15 cellular contexts compared by ENCODE assay signal in the genomic region with DNA sequence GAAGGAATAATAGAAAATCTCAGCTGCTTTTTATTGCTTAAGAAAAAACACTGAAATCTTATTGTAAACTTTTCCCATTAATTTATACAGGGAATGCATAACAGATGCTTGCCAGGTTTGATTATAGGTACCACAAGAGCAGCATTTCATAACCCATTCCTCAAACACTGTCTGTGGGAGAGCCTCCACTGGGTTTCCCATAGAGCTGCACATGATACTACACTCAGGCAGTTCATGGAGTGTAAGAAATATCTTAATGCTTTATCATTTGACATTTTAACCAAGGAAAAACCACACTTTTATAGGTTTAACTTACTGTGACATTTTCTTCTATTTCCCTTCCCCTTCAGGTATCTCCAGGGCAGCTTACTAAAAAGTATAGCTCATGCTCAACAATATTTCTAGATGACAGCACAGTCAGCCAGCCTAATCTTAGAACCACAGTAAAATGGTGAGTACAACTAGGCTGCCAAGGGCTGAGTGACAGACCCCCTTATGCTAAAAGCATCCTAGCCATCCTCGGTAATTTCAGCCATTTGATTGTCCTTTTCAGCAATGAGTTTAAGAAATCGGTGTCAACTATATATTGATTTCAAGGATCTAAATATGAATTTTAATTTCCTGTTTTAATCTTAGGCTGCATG. TPM values are rescaled to one million over a fixed set of nuclear protein-coding genes. Genes with fewer than 3 reads are reported as not detected.
DNase-seq lines count a peak whose midpoint lies in the region; ATAC-seq, FAIRE-seq and TF ChIP-seq lines count a peak whose summit lies in the region.
"Had no signal": no experiment of that assay in that cellular context is flagged by ENCODE, and none has a peak within 500 bp of the region (broad histone marks: within the 10 kb centered on the region; RNA-seq: fewer than 3 reads in every experiment).

No MANE protein-coding gene starts in this region.

- WGBS in A549 (ENCODE audit: missing lambda C conversion rate), result 73% methylated on average over 2 of the region's 2 CpGs
- WGBS in liver, result 49% methylated on average over 2 of the region's 2 CpGs

- no peaks in the 10 kb centered on the region for H3K27me3 Mint-ChIP-seq in WTC11 (ENCODE audit: low read depth)
- H3K27me3 Mint-ChIP-seq: CD4-positive, CD25-positive, alpha-beta regulatory T cell; CD8-positive, alpha-beta memory T cell; IgD-negative memory B cell had no signal

- TF ChIP-seq EP300 in A549 (IDR thresholded peaks at IDR 0.05), result no peak

- no peak overlapping the region for H3K4me3 Mint-ChIP-seq in WTC11
- H3K4me3 Mint-ChIP-seq: CD4-positive, CD25-positive, alpha-beta regulatory T cell; CD8-positive, alpha-beta memory T cell; HFFc6; IgD-negative memory B cell had no signal

- CTCF ChIA-PET in A549 (lab: Yijun Ruan, JAX) (interaction anchor here (0.5 to 6.9 kb wide), 29 partner anchors 8 to 339 kb away, joined by 3 to 110 read pairs (median 4); a partner anchor contains a TSS), WTC11 (lab: Charles Lee) (interaction anchor here (1.0 to 1.3 kb wide), 3 partner anchors 13 to 340 kb away, joined by 3 to 6 read pairs (median 3); no protein-coding TSS in a partner anchor)

- H3K36me3 ChIP-seq in liver (ENCODE audit: control insufficient read depth in 4 of 4, insufficient read depth in 3 of 4, low read depth in 1 of 4, low read length in 3 of 4), result peaks cover 0 to 3% (median 0%) of the 10 kb centered on the region in 4 donors
- H3K36me3 ChIP-seq: BE2C had no signal

- no peak for TF ChIP-seq POLR2A in A549 (IDR thresholded peaks at IDR 0.05; ENCODE audit: low read length)

- POLR2A ChIA-PET in A549 (lab: Yijun Ruan, JAX), result interaction anchor here (0.7 to 0.8 kb wide), 2 partner anchors 23 to 107 kb away, joined by 5 to 7 read pairs; a partner anchor contains a TSS
- POLR2A ChIA-PET in WTC11 (lab: Charles Lee), result no interaction called here

- FAIRE-seq in A549 (lab: Jason Lieb, UNC) (no peak), G401.6 (lab: Jason Lieb, UNC) (peak; percentile 21)

- H3K9me3 ChIP-seq in A549 (no peaks in the 10 kb centered on the region), liver (ENCODE audit: control insufficient read depth in 4 of 4, low read length in 3 of 4) (no peaks in the 10 kb centered on the region)
- H3K9me3 ChIP-seq: BE2C had no signal

- DNase-seq in A549 (ENCODE audit: low read depth in 1 of 2, low spot score in 1 of 2) (no peak), M059J (ENCODE audit: low read depth) (peak; percentile 8), NCI-H510A (lab: John Stamatoyannopoulos, UW) (no peak), WTC11 (ENCODE audit: low spot score) (no peak)
- DNase-seq: BE2C; C1 segment of cervical spinal cord; CD4-positive, CD25-positive, alpha-beta regulatory T cell; CD8-positive, alpha-beta memory T cell; GOT3; H7 had no signal

- no peak for TF ChIP-seq CTCF in A549 (IDR thresholded peaks at IDR 0.05)
- no peak for TF ChIP-seq CTCF in liver (IDR thresholded peaks at IDR 0.05; ENCODE audit: low read depth, low read length, missing input control)
- no peak for TF ChIP-seq CTCF in WTC11 (IDR thresholded peaks at IDR 0.05)

- peaks cover 6% of the 10 kb centered on the region for H3K4me1 Mint-ChIP-seq in WTC11

- peaks cover 4% of the 10 kb centered on the region; the same call in 1 of the 2 replicates for H3K9me3 Mint-ChIP-seq in WTC11
- H3K9me3 Mint-ChIP-seq: CD4-positive, CD25-positive, alpha-beta regulatory T cell; CD8-positive, alpha-beta memory T cell; HFFc6; IgD-negative memory B cell had no signal

- H3K36me3 Mint-ChIP-seq in WTC11, result peaks cover 27% of the 10 kb centered on the region

- no peak overlapping the region for H3K4me3 ChIP-seq in A549
- H3K4me3 ChIP-seq in liver (ENCODE audit: low read depth in 1 of 3, low read length in 3 of 3), result no peak overlapping the region

- no peaks in the 10 kb centered on the region for H3K27me3 ChIP-seq in liver (ENCODE audit: control insufficient read depth in 4 of 4, insufficient read depth in 4 of 4, low read length in 3 of 4)
- H3K27me3 ChIP-seq: BE2C had no signal

- TF ChIP-seq RAD21 in A549 (conservative IDR thresholded peaks at IDR 0.05 in 1 of 2, IDR thresholded peaks at IDR 0.05 in 1 of 2), result no peak
- no peak for TF ChIP-seq RAD21 in liver (IDR thresholded peaks at IDR 0.05)

- peak overlapping the region; percentile 6; the same call in 1 of the 3 replicates for H3K4me2 ChIP-seq in A549

- peak overlapping the region in 1 of 2 donors; percentile 73 for H3K9ac ChIP-seq in liver (ENCODE audit: low read depth in 1 of 2, low read length in 2 of 2)

- no peak overlapping the region for H3K27ac Mint-ChIP-seq in WTC11
- H3K27ac Mint-ChIP-seq: CD8-positive, alpha-beta memory T cell; HFFc6 had no signal

- H3K4me1 ChIP-seq in A549 (peaks cover 27% of the 10 kb centered on the region), liver (ENCODE audit: control insufficient read depth in 4 of 4, insufficient read depth in 4 of 4, low read length in 3 of 4) (peaks cover 3 to 38% (median 20%) of the 10 kb centered on the region in 4 donors)
- H3K4me1 ChIP-seq: BE2C had no signal

- peak; percentile 50 to 62; a peak in 4 of 6 replicates for ATAC-seq in A549
- no peak for ATAC-seq in GM18520 (IDR thresholded peaks at IDR 0.05; ENCODE audit: unreplicated experiment)
- ATAC-seq in WTC11, result no peak

- peak overlapping the region in 1 of 2 experiments; percentile 9; a peak in 1 of 6 replicates for H3K27ac ChIP-seq in A549
- H3K27ac ChIP-seq in liver (ENCODE audit: low read depth in 1 of 2, low read length in 2 of 2), result peak overlapping the region; percentile 6 to 58

TF ChIP-seq in A549, 52 proteins besides CTCF, POLR2A, EP300 and RAD21:
- TF ChIP-seq, protein P1, sequence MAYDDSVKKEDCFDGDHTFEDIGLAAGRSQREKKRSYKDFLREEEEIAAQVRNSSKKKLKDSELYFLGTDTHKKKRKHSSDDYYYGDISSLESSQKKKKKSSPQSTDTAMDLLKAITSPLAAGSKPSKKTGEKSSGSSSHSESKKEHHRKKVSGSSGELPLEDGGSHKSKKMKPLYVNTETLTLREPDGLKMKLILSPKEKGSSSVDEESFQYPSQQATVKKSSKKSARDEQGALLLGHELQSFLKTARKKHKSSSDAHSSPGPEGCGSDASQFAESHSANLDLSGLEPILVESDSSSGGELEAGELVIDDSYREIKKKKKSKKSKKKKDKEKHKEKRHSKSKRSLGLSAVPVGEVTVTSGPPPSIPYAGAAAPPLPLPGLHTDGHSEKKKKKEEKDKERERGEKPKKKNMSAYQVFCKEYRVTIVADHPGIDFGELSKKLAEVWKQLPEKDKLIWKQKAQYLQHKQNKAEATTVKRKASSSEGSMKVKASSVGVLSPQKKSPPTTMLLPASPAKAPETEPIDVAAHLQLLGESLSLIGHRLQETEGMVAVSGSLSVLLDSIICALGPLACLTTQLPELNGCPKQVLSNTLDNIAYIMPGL (CRISPR knock-in tag; IDR thresholded peaks at IDR 0.05; ENCODE audit: borderline replicate concordance), result no peak

TF ChIP-seq in liver, 16 proteins besides CTCF, POLR2A, EP300 and RAD21:
- TF ChIP-seq GABPA (IDR thresholded peaks at IDR 0.05 in 1 of 2, conservative IDR thresholded peaks at IDR 0.05 in 1 of 2), result no peak

TF ChIP-seq in WTC11, 78 proteins besides CTCF, POLR2A, EP300 and RAD21 (continues in another document):
- TF ChIP-seq, protein P2, sequence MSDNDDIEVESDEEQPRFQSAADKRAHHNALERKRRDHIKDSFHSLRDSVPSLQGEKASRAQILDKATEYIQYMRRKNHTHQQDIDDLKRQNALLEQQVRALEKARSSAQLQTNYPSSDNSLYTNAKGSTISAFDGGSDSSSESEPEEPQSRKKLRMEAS (CRISPR knock-in tag; IDR thresholded peaks at IDR 0.05), result no peak
- TF ChIP-seq ATF1 (CRISPR knock-in tag; IDR thresholded peaks at IDR 0.05), result no peak
- TF ChIP-seq, protein P3, sequence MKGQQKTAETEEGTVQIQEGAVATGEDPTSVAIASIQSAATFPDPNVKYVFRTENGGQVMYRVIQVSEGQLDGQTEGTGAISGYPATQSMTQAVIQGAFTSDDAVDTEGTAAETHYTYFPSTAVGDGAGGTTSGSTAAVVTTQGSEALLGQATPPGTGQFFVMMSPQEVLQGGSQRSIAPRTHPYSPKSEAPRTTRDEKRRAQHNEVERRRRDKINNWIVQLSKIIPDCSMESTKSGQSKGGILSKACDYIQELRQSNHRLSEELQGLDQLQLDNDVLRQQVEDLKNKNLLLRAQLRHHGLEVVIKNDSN (CRISPR knock-in tag; IDR thresholded peaks at IDR 0.05), result no peak

RNA-seq across cellular contexts. Expression of a gene that starts 22.3 kb away (rescaled TPM):
- 31.6 and 38.7 TPM in 2 replicates for polyA plus RNA-seq in A549 (2011; rRNA removed)
- 13.0 and 14.8 TPM in 2 replicates for polyA plus RNA-seq in A549 (2012; cell fraction: cytosol; rRNA removed)
- polyA plus RNA-seq in A549 (2012; cell fraction: nucleus; rRNA removed), result 9.4 and 12.8 TPM in 2 replicates
- polyA plus RNA-seq in A549 (2017; fragmentation: RNase III; extraction: RNeasy Plus Mini Kit Qiagen cat#74134 plus additional on column Dnase treatment), result 16.9 to 20.8 TPM (median 17.7 TPM) in 3 replicates
- polyA minus RNA-seq in A549 (2011; rRNA and poly(A)+ RNA removed), result 9.6 and 11.0 TPM in 2 replicates
- 7.9 and 14.5 TPM in 2 replicates for total RNA-seq in M059J (2014; rRNA removed; shearing (Covaris generic))
- 1 to 10 TPM; 7.6 to 8.8 TPM for total RNA-seq in liver
- polyA plus RNA-seq in liver, result 1 to 10 TPM; 5.8 to 9.3 TPM
- 26.6 to 31.6 TPM (median 28.1 TPM) in 3 replicates for total RNA-seq in WTC11 (2021)

RNA-seq across cellular contexts. Expression of a gene that starts 36.0 kb away (rescaled TPM):
- polyA plus RNA-seq in A549 (2011; rRNA removed) (6.7 and 7.5 TPM in 2 replicates), A549 (2017; fragmentation: RNase III; extraction: RNeasy Plus Mini Kit Qiagen cat#74134 plus additional on column Dnase treatment) (3.9 to 4.9 TPM (median 4.9 TPM) in 3 replicates), liver (10 to 100 TPM; 14.7 to 23.1 TPM)
- 2.5 and 4.2 TPM in 2 replicates for polyA plus RNA-seq in A549 (2012; cell fraction: cytosol; rRNA removed)
- polyA plus RNA-seq in A549 (2012; cell fraction: nucleus; rRNA removed), result 3.3 and 4.4 TPM in 2 replicates
- polyA minus RNA-seq in A549 (2011; rRNA and poly(A)+ RNA removed), result 8.3 and 8.9 TPM in 2 replicates
- 3.4 and 5.2 TPM in 2 replicates for total RNA-seq in M059J (2014; rRNA removed; shearing (Covaris generic))
- total RNA-seq in liver (10 to 100 TPM; 31.0 to 31.1 TPM), WTC11 (2021) (52.8 to 103 TPM (median 53.7 TPM) in 3 replicates)

Comparison
In these comparisons a context has a peak if more than half of its experiments do, and no peak if none do; other contexts are left out.
1. ATAC-seq: peak in A549 (2 of 2); none in GM18520 (single experiment) and WTC11 (single experiment).